19 cellular contexts compared by ENCODE assay signal in genomic region chr11:69876013-69876412, GRCh38. TPM values are rescaled to one million over a fixed set of nuclear protein-coding genes. Genes with fewer than 3 reads are reported as not detected.
DNase-seq lines count a peak whose midpoint lies in the region; ATAC-seq and TF ChIP-seq lines count a peak whose summit lies in the region.
"Had no signal": no experiment of that assay in that cellular context is flagged by ENCODE, and none has a peak within 500 bp of the region (broad histone marks: within the 10 kb centered on the region; RNA-seq: fewer than 3 reads in every experiment).

No MANE protein-coding gene starts in this region.

- TF ChIP-seq CTCF in natural killer cell (IDR thresholded peaks at IDR 0.05) (no peak), sigmoid colon (IDR thresholded peaks at IDR 0.05) (no peak)

- 89 to 91% methylated on average over 10 of the region's 10 CpGs for WGBS in sigmoid colon, 2 donors

- no peak overlapping the region for H3K27ac ChIP-seq in sigmoid colon

- no peak overlapping the region for H3K4me3 ChIP-seq in sigmoid colon
- H3K4me3 ChIP-seq: GM23338, K562 had no signal

- H3K27ac Mint-ChIP-seq in natural killer cell treated with Interleukin-12 subunit alpha and Interleukin-12 subunit beta and Interleukin-15 and Interleukin-18, amount 100 ng/mL, for 72 hours = no peak overlapping the region
- H3K27ac Mint-ChIP-seq in natural killer cell = no peak overlapping the region
- H3K27ac Mint-ChIP-seq: CD14-positive monocyte, GM23338 had no signal

- no peak for ATAC-seq in natural killer cell treated with Interleukin-12 subunit alpha and Interleukin-12 subunit beta and Interleukin-15 and Interleukin-18, amount 100 ng/mL, for 72 hours
- no peak for ATAC-seq in natural killer cell
- no peak for ATAC-seq in HG02973 (IDR thresholded peaks at IDR 0.05; ENCODE audit: unreplicated experiment)
- ATAC-seq in HG03025 (IDR thresholded peaks at IDR 0.05; ENCODE audit: low FRiP score, unreplicated experiment) = no peak
- ATAC-seq: K562 had no signal

- peaks cover 2 to 7% of the 10 kb centered on the region in 2 donors for H3K27me3 Mint-ChIP-seq in natural killer cell treated with Interleukin-12 subunit alpha and Interleukin-12 subunit beta and Interleukin-15 and Interleukin-18, amount 100 ng/mL, for 72 hours
- H3K27me3 Mint-ChIP-seq in natural killer cell (ENCODE audit: low read depth in 2 of 2) = peaks cover 0 to 2% of the 10 kb centered on the region in 2 donors

- H3K4me1 ChIP-seq in sigmoid colon = peaks cover 0 to 2% (median 0%) of the 10 kb centered on the region in 4 donors

- no peaks in the 10 kb centered on the region for H3K36me3 Mint-ChIP-seq in natural killer cell treated with Interleukin-12 subunit alpha and Interleukin-12 subunit beta and Interleukin-15 and Interleukin-18, amount 100 ng/mL, for 72 hours
- no peaks in the 10 kb centered on the region for H3K36me3 Mint-ChIP-seq in natural killer cell
- H3K36me3 Mint-ChIP-seq: CD14-positive monocyte had no signal

- H3K27me3 ChIP-seq in sigmoid colon = no peaks in the 10 kb centered on the region

- no peak for TF ChIP-seq POLR2A in sigmoid colon (IDR thresholded peaks at IDR 0.05)

- intact Hi-C loops in natural killer cell (cut with micrococcal nuclease) = no loop called here
- intact Hi-C loops in sigmoid colon (cut with DNase I) = no loop called here

- no peaks in the 10 kb centered on the region for H3K36me3 ChIP-seq in sigmoid colon

- no peaks in the 10 kb centered on the region for H3K9me3 Mint-ChIP-seq in natural killer cell treated with Interleukin-12 subunit alpha and Interleukin-12 subunit beta and Interleukin-15 and Interleukin-18, amount 100 ng/mL, for 72 hours
- H3K9me3 Mint-ChIP-seq in natural killer cell = no peaks in the 10 kb centered on the region

- TF ChIP-seq EP300 in sigmoid colon (IDR thresholded peaks at IDR 0.05) = no peak

- no peaks in the 10 kb centered on the region for H3K9me3 ChIP-seq in sigmoid colon

- H3K4me3 Mint-ChIP-seq in natural killer cell treated with Interleukin-12 subunit alpha and Interleukin-12 subunit beta and Interleukin-15 and Interleukin-18, amount 100 ng/mL, for 72 hours = no peak overlapping the region
- no peak overlapping the region for H3K4me3 Mint-ChIP-seq in natural killer cell
- H3K4me3 Mint-ChIP-seq: CD14-positive monocyte, GM23338 had no signal

- H3K4me1 Mint-ChIP-seq in natural killer cell treated with Interleukin-12 subunit alpha and Interleukin-12 subunit beta and Interleukin-15 and Interleukin-18, amount 100 ng/mL, for 72 hours (ENCODE audit: low read depth in 2 of 2) = peaks cover 0 to 3% of the 10 kb centered on the region in 2 donors
- peaks cover 0 to 4% of the 10 kb centered on the region in 2 donors for H3K4me1 Mint-ChIP-seq in natural killer cell
- H3K4me1 Mint-ChIP-seq: CD14-positive monocyte had no signal

- peak; percentile 31 for DNase-seq in natural killer cell treated with Interleukin-12 subunit alpha and Interleukin-12 subunit beta and Interleukin-15 and Interleukin-18, amount 100 ng/mL, for 72 hours (ENCODE audit: low spot score)
- DNase-seq in natural killer cell = no peak
- peak; percentile 21 for DNase-seq in islet precursor cell
- DNase-seq in sigmoid colon = peak; percentile 52
- no peak for DNase-seq in NCI-H2107 treated with DMSO at 0.1 percent for 48 hours (lab: John Stamatoyannopoulos, UW; ENCODE audit: unreplicated experiment)
- DNase-seq: ACHN, AML-193, MV-4-11, NCI-H1417, NCI-H1930, NCI-H510A, NCI-H774, RPMI8226 had no signal

RNA-seq across cellular contexts. Expression of gene FGF3, which starts 56.8 kb away (rescaled TPM):
- total RNA-seq in natural killer cell treated with Interleukin-12 subunit alpha and Interleukin-12 subunit beta and Interleukin-15 and Interleukin-18, amount 100 ng/mL, for 72 hours = not detected
- total RNA-seq in natural killer cell (not detected), sigmoid colon (not detected)
- polyA plus RNA-seq in sigmoid colon = not detected
- total RNA-seq: Daoy, K562 had no signal
- polyA plus RNA-seq: CD14-positive monocyte, GM23338, K562 had no signal

Comparison
In these comparisons a context has a peak if more than half of its experiments do, and no peak if none do; other contexts are left out.
1. DNase-seq: peak in natural killer cell treated with Interleukin-12 subunit alpha and Interleukin-12 subunit beta and Interleukin-15 and Interleukin-18, amount 100 ng/mL, for 72 hours (single experiment), islet precursor cell (single experiment) and sigmoid colon (single experiment); none in natural killer cell (single experiment) and NCI-H2107 treated with DMSO at 0.1 percent for 48 hours (single experiment).